In genomic region chr11:47578524-47579460, GRCh38 we compare ENCODE assay signal across 8 cellular contexts. TPM values are rescaled to one million over a fixed set of nuclear protein-coding genes. Genes with fewer than 3 reads are reported as not detected.
DNase-seq lines count a peak whose midpoint lies in the region; ATAC-seq and TF ChIP-seq lines count a peak whose summit lies in the region.

Gene KBTBD4 (minus strand): TSS chr11:47578970. CDS start chr11:47578951, 19 bp downstream.
Gene NDUFS3 (plus strand): TSS chr11:47579074. CDS start chr11:47579092, 18 bp downstream.

- peak within 1 kb of the TSS; percentile 87 for H2BK5ac ChIP-seq in IMR-90 (ENCODE audit: low read depth, low read length, poor library complexity, severe bottlenecking)

- peaks cover 30% of the 10 kb centered on the region for H3K36me3 ChIP-seq in IMR-90 (ENCODE audit: control insufficient read depth, insufficient read depth, low read length)
- H3K36me3 ChIP-seq in OCI-LY7 (ENCODE audit: insufficient read depth, low read length), result peaks cover 73% of the 10 kb centered on the region
- H3K36me3 ChIP-seq in mucosa of descending colon (ENCODE audit: low read depth), result peaks cover 16% of the 10 kb centered on the region

- H2BK120ac ChIP-seq in IMR-90 (ENCODE audit: low read depth, low read length), result peak within 1 kb of the TSS; percentile 98

- peak within 1 kb of the TSS; percentile 99 for H2AFZ ChIP-seq in IMR-90 (replicated peaks; ENCODE audit: low read length, poor library complexity)
- peak within 1 kb of the TSS; percentile 54; the same call in 1 of the 2 replicates for H2AFZ ChIP-seq in OCI-LY7 (ENCODE audit: low read length)

- H2BK20ac ChIP-seq in IMR-90 (ENCODE audit: low read depth, low read length), result peak within 1 kb of the TSS; percentile 71; the same call in 1 of the 2 replicates

- peak within 1 kb of the TSS; percentile 70 to 99 for H4K8ac ChIP-seq in IMR-90 (ENCODE audit: low read depth in 2 of 2, low read length in 2 of 2)

- H4K20me1 ChIP-seq in IMR-90 (ENCODE audit: insufficient read depth, low read length), result no peaks in the 10 kb centered on the region
- H4K20me1 ChIP-seq in OCI-LY7 (ENCODE audit: insufficient read depth, low read length), result no peaks in the 10 kb centered on the region

- H3K4me3 ChIP-seq in IMR-90 (ENCODE audit: insufficient read depth, low read depth, low read length) (peak within 1 kb of the TSS; percentile 54), OCI-LY7 (ENCODE audit: low read depth, low read length, poor library complexity, severe bottlenecking) (peak within 1 kb of the TSS; percentile 85), epithelial cell of esophagus (ENCODE audit: low read length) (peak within 1 kb of the TSS; percentile 70), mucosa of descending colon (peak within 1 kb of the TSS; percentile 88)

- CTCF ChIA-PET in IMR-90 (lab: Yijun Ruan, JAX), result interaction anchor here (0.7 kb wide), 1 partner anchor 38 kb away, joined by 3 read pairs; no protein-coding TSS in a partner anchor
- CTCF ChIA-PET in OCI-LY7 (lab: Charles Lee; ENCODE audit: unreplicated experiment), result interaction anchor here (0.6 to 1.3 kb wide), 7 partner anchors 12 to 678 kb away, joined by 3 to 7 read pairs (median 5); partner anchors contain the start of gene PTPMT1

- H2BK15ac ChIP-seq in IMR-90 (ENCODE audit: low read depth, low read length), result peak within 1 kb of the TSS; percentile 94; the same call in 1 of the 3 replicates

- ATAC-seq in GM21529 (IDR thresholded peaks at IDR 0.05; ENCODE audit: unreplicated experiment) (peak; percentile 92), IMR-90 (ENCODE audit: low read depth) (peak; percentile 94), mucosa of descending colon (peak; percentile 99)

- H3K9me3 ChIP-seq in IMR-90 (ENCODE audit: control insufficient read depth, insufficient read depth, low read length) (no peaks in the 10 kb centered on the region), OCI-LY7 (ENCODE audit: low read length) (no peaks in the 10 kb centered on the region), mucosa of descending colon (no peaks in the 10 kb centered on the region)

- peak within 1 kb of the TSS; percentile 85 for H3K9ac ChIP-seq in IMR-90 (ENCODE audit: low read depth, low read length)

- H3K18ac ChIP-seq in IMR-90 (ENCODE audit: low read depth, low read length), result peak within 1 kb of the TSS; percentile 67

- TF ChIP-seq CTCF in IMR-90 (conservative IDR thresholded peaks at IDR 0.05; ENCODE audit: low read depth, low read length) (no peak), OCI-LY7 (conservative IDR thresholded peaks at IDR 0.05; ENCODE audit: low read length) (no peak), epithelial cell of esophagus (IDR thresholded peaks at IDR 0.05; ENCODE audit: insufficient read depth, low read depth, low read length, missing control alignments) (no peak), mucosa of descending colon (IDR thresholded peaks at IDR 0.05) (no peak)

- H2AK5ac ChIP-seq in IMR-90 (ENCODE audit: low read depth, low read length), result peak within 1 kb of the TSS; percentile 92

- in situ Hi-C loops in IMR-90 (cut with MboI; ENCODE audit: low sequenced_read_pairs), result no loop called here

- dilution Hi-C loops in IMR-90 (cut with HindIII; ENCODE audit: low sequenced_read_pairs, unreplicated experiment), result no loop called here

- H3K27ac ChIP-seq in IMR-90 (ENCODE audit: insufficient read depth, low read length), result peak within 1 kb of the TSS; percentile 90
- peak within 1 kb of the TSS; percentile 40 for H3K27ac ChIP-seq in OCI-LY7 (ENCODE audit: low read depth, low read length, poor library complexity, severe bottlenecking)

- 0 out of 2 replicates have a peak, but pooled peaks have one; percentile 8 for TF ChIP-seq RAD21 in IMR-90 (IDR thresholded peaks at IDR 0.05; ENCODE audit: low read length)

- POLR2A ChIA-PET in IMR-90 (lab: Charles Lee; ENCODE audit: unreplicated experiment) (interaction anchor here (0.6 kb wide), 1 partner anchor 63 kb away, joined by 4 read pairs; no protein-coding TSS in a partner anchor), OCI-LY7 (lab: Charles Lee) (interaction anchor here (0.6 to 4.4 kb wide), 11 partner anchors 8 to 240 kb away, joined by 3 to 11 read pairs (median 4); no protein-coding TSS in a partner anchor)

- TF ChIP-seq POLR2A in IMR-90 (IDR thresholded peaks at IDR 0.05; ENCODE audit: low read depth, low read length), result peak; percentile 65; the same call in 1 of the 2 replicates

- peak within 1 kb of the TSS; percentile 99 for H3K4ac ChIP-seq in IMR-90 (ENCODE audit: low read depth, low read length)

- H3K27me3 ChIP-seq in IMR-90 (ENCODE audit: control insufficient read depth, insufficient read depth, low read length), result no peaks in the 10 kb centered on the region

- H3K4me1 ChIP-seq in IMR-90 (ENCODE audit: control insufficient read depth, insufficient read depth, low read length) (peaks cover 10% of the 10 kb centered on the region), OCI-LY7 (ENCODE audit: insufficient read depth, low read length, poor library complexity, severe bottlenecking) (peaks cover 21% of the 10 kb centered on the region), mucosa of descending colon (ENCODE audit: low read depth) (peaks cover 12% of the 10 kb centered on the region)

- no peaks in the 10 kb centered on the region for H3K9me2 ChIP-seq in OCI-LY7 (ENCODE audit: insufficient read depth, low read length)

- peaks cover 12% of the 10 kb centered on the region for H3K9me1 ChIP-seq in IMR-90 (ENCODE audit: insufficient read depth, low read length)

- H3K79me2 ChIP-seq in OCI-LY7 (ENCODE audit: insufficient read depth, low read depth, low read length), result peaks cover 43% of the 10 kb centered on the region

- peak within 1 kb of the TSS; percentile 97 for H3K23ac ChIP-seq in IMR-90 (ENCODE audit: low read depth, low read length)

- peaks cover 26 to 58% of the 10 kb centered on the region in 2 experiments for H3K79me1 ChIP-seq in IMR-90 (ENCODE audit: low read depth in 1 of 2, low read length in 2 of 2)

- WGBS in IMR-90 (ENCODE audit: extremely low coverage in 2 of 2, insufficient read length in 1 of 2), 2 experiments, result 0% methylated on average over 39 of the region's 71 CpGs; no CpG with 5 or more reads in 1 of the 2 experiments

- DNase-seq in DMS 273 treated with DMSO at 0.1 percent for 48 hours (lab: John Stamatoyannopoulos, UW) (peak; percentile 57), IMR-90 (peak; percentile 87), OCI-LY7 (ENCODE audit: low spot score) (peak; percentile 94), activated T-cell treated with anti-CD3 and anti-CD28 coated beads for 1 hour (ENCODE audit: low read depth) (peak; percentile 84), epithelial cell of esophagus (ENCODE audit: low read depth) (peak; percentile 92), mucosa of descending colon (peak; percentile 92 to 94 (median 93))
- DNase-seq in stimulated activated CD8-positive, alpha-beta memory T cell treated with anti-CD3 and anti-CD28 coated beads, Interleukin-4, amount 100 ng/mL, for 1 hour (ENCODE audit: low read depth in 2 of 2, low spot score in 1 of 2), result peak; percentile 74 to 77

- peak within 1 kb of the TSS; percentile 98 for H3K14ac ChIP-seq in IMR-90 (replicated peaks; ENCODE audit: low read depth, low read length)

- peak within 1 kb of the TSS; percentile 98 for H4K91ac ChIP-seq in IMR-90 (ENCODE audit: insufficient read depth, low read depth, low read length)

- H3K56ac ChIP-seq in IMR-90 (ENCODE audit: extremely low read depth, insufficient read depth, low read length), result peak within 1 kb of the TSS; percentile 84

- intact Hi-C loops in IMR-90 (cut with micrococcal nuclease) (loop anchor here (1.0 kb wide), 1 partner anchor 39 kb away; no protein-coding TSS in a partner anchor), OCI-LY7 (cut with micrococcal nuclease; ENCODE audit: unreplicated experiment) (loop anchor here (1.0 to 10.0 kb wide), 3 partner anchors 25 to 136 kb away; partner anchors contain the start of genes AGBL2, CELF1 and MTCH2), mucosa of descending colon (cut with DNase I, micrococcal nuclease) (no loop called here)

- BruUV-seq in IMR-90 (replicated peaks; lab: Mats Ljungman, UMichigan) (no TSS peak), OCI-LY7 (replicated peaks; lab: Mats Ljungman, UMichigan) (TSS peak; percentile 77)

- H3K4me2 ChIP-seq in IMR-90 (ENCODE audit: low read depth, low read length) (peak within 1 kb of the TSS; percentile 82), OCI-LY7 (ENCODE audit: low read length) (peak within 1 kb of the TSS; percentile 95)

- H4K5ac ChIP-seq in IMR-90 (ENCODE audit: low read depth, low read length), result peak within 1 kb of the TSS; percentile 74

- peak within 1 kb of the TSS; percentile 94 for H2AK9ac ChIP-seq in IMR-90 (replicated peaks; ENCODE audit: low read depth, low read length, poor library complexity)

TF ChIP-seq in IMR-90, 13 proteins besides CTCF, POLR2A, EP300 and RAD21 (continues in another document):
- peak; percentile 73; the same call in 1 of the 2 replicates for TF ChIP-seq MAZ (IDR thresholded peaks at IDR 0.05; ENCODE audit: borderline replicate concordance, low read depth, low read length)
- TF ChIP-seq CEBPB (IDR thresholded peaks at IDR 0.05; ENCODE audit: low read depth, low read length), result peak; percentile 8; the same call in 1 of the 2 replicates
- no peak for TF ChIP-seq USF2 (IDR thresholded peaks at IDR 0.05; ENCODE audit: low read depth, low read length)
- no peak; the same call in 1 of the 2 replicates for TF ChIP-seq MAFK (IDR thresholded peaks at IDR 0.05; ENCODE audit: low read depth, low read length)

RNA-seq across cellular contexts. Expression of gene KBTBD4, which starts in this region (rescaled TPM):
- total RNA-seq in IMR-90 (2012; rRNA removed) (37.2 and 41.6 TPM in 2 replicates), OCI-LY7 (2022) (18.4 and 18.6 TPM in 2 replicates), mucosa of descending colon (10 to 100 TPM; 14.1 to 18.2 (median 16.0) TPM)
- 12.2 and 14.9 TPM in 2 replicates for polyA plus RNA-seq in IMR-90 (2012; rRNA removed)
- polyA plus RNA-seq in IMR-90 (2012; cell fraction: cytosol; rRNA removed), result 9.1 and 21.9 TPM in 2 replicates
- 6.9 and 10.5 TPM in 2 replicates for polyA plus RNA-seq in IMR-90 (2012; cell fraction: nucleus; rRNA removed; ENCODE audit: low replicate concordance)
- total RNA-seq in OCI-LY7 (2014; rRNA removed; shearing (Covaris generic)), result 25.2 and 25.8 TPM in 2 replicates

RNA-seq across cellular contexts. Expression of gene NDUFS3, which starts in this region (rescaled TPM):
- total RNA-seq in IMR-90 (2012; rRNA removed), result 77.1 and 79.7 TPM in 2 replicates
- polyA plus RNA-seq in IMR-90 (2012; rRNA removed), result 108 and 114 TPM in 2 replicates
- 158 and 196 TPM in 2 replicates for polyA plus RNA-seq in IMR-90 (2012; cell fraction: cytosol; rRNA removed)
- 127 and 140 TPM in 2 replicates for polyA plus RNA-seq in IMR-90 (2012; cell fraction: nucleus; rRNA removed; ENCODE audit: low replicate concordance)
- total RNA-seq in OCI-LY7 (2014; rRNA removed; shearing (Covaris generic)), result 73.9 and 92.7 TPM in 2 replicates
- total RNA-seq in OCI-LY7 (2022), result 122 and 135 TPM in 2 replicates
- total RNA-seq in mucosa of descending colon, result 100 to 1,000 TPM; 150 to 205 (median 197) TPM

Comparison
In these comparisons a context has a peak if more than half of its experiments do, and no peak if none do; other contexts are left out.
1. Peak in every context shown above with its lines: DNase-seq, ATAC-seq, H3K4me3 ChIP-seq and H3K27ac ChIP-seq.
2. intact Hi-C loops: an anchor here in IMR-90 (1.0 kb wide) and OCI-LY7 (1.0 to 10.0 kb wide); none called in mucosa of descending colon.